2 cellular contexts compared by ENCODE assay signal in genomic region chr3:146581877-146582508, GRCh38.
TF ChIP-seq lines count a peak whose summit lies in the region.

No MANE protein-coding gene starts in this region.

TF ChIP-seq in H1, 55 proteins besides CTCF, POLR2A, EP300 and RAD21:
- TF ChIP-seq CTBP2 (IDR thresholded peaks at IDR 0.05; ENCODE audit: borderline replicate concordance, insufficient read depth, insufficient read length, low read length), result no peak
- no peak for TF ChIP-seq HDAC6 (IDR thresholded peaks at IDR 0.05; ENCODE audit: low read depth, low read length)
- no peak for TF ChIP-seq KDM4A (IDR thresholded peaks at IDR 0.05; ENCODE audit: low read depth, low read length, severe bottlenecking)
- no peak for TF ChIP-seq E2F6 (IDR thresholded peaks at IDR 0.05)
- TF ChIP-seq RNF2 (IDR thresholded peaks at IDR 0.05; ENCODE audit: borderline replicate concordance, low read depth, low read length, missing control alignments, poor library complexity, severe bottlenecking), result no peak
- no peak for TF ChIP-seq SP2 (IDR thresholded peaks at IDR 0.05; ENCODE audit: low read length)
- no peak for TF ChIP-seq SRF (IDR thresholded peaks at IDR 0.05; ENCODE audit: low read depth, low read length)
- TF ChIP-seq JUND (IDR thresholded peaks at IDR 0.05; ENCODE audit: low read length), result no peak
- no peak for TF ChIP-seq HDAC2 (IDR thresholded peaks at IDR 0.05; ENCODE audit: borderline replicate concordance in 1 of 2, low read depth in 2 of 2, low read length in 2 of 2)
- TF ChIP-seq EGR1 (IDR thresholded peaks at IDR 0.05; ENCODE audit: borderline replicate concordance, low read depth, low read length), result no peak

TF ChIP-seq in HEK293T, 16 proteins besides CTCF, POLR2A, EP300 and RAD21:
- no peak for TF ChIP-seq FOXA1 (IDR thresholded peaks at IDR 0.05)
- TF ChIP-seq PKNOX1 (IDR thresholded peaks at IDR 0.05), result no peak
- TF ChIP-seq NFRKB (IDR thresholded peaks at IDR 0.05), result no peak
- TF ChIP-seq TARDBP (IDR thresholded peaks at IDR 0.05), result no peak
- no peak for TF ChIP-seq LEF1 (IDR thresholded peaks at IDR 0.05; ENCODE audit: borderline replicate concordance)
- no peak for TF ChIP-seq SUZ12 (IDR thresholded peaks at IDR 0.05)
- no peak for TF ChIP-seq CTBP1 (IDR thresholded peaks at IDR 0.05; ENCODE audit: borderline replicate concordance)
- no peak for TF ChIP-seq ZNF384 (IDR thresholded peaks at IDR 0.05)
- no peak for TF ChIP-seq ELF4 (IDR thresholded peaks at IDR 0.05)
- no peak for TF ChIP-seq SP1 (IDR thresholded peaks at IDR 0.05)
- no peak for TF ChIP-seq FOXK2 (IDR thresholded peaks at IDR 0.05)
- TF ChIP-seq BHLHE40 (IDR thresholded peaks at IDR 0.05; ENCODE audit: borderline replicate concordance), result no peak
- no peak for TF ChIP-seq ARNT (IDR thresholded peaks at IDR 0.05)
- no peak for TF ChIP-seq HDGF (IDR thresholded peaks at IDR 0.05; ENCODE audit: borderline replicate concordance)
- no peak for TF ChIP-seq L3MBTL2 (conservative IDR thresholded peaks at IDR 0.05)
- TF ChIP-seq FOXM1 (IDR thresholded peaks at IDR 0.05; ENCODE audit: borderline replicate concordance), result no peak
